In the genomic region with DNA sequence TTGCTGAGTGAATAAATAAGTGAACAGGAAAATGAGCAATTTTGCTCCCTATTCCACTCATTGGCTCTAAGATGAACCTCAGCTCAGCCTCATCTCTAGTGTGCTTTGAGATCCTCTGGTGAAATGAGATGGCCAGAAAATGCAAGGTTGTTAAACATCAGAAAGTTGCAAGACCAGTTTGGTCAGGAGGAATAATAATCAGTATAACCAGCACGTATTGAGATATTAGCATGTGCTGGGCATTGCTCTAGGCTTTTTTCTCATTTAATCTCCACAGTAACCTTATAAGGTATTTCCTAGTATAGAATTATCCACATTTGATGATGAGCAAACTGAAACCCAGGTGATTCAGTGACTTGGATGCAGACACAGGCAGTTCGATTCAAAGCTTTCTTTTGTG, we compare ENCODE assay signal across 18 cellular contexts.
"Had no signal": no experiment of that assay in that cellular context is flagged by ENCODE, and none has a peak within 500 bp of the region (broad histone marks: within the 10 kb centered on the region; RNA-seq: fewer than 3 reads in every experiment).

No MANE protein-coding gene starts in this region.

- H3K4me3 Mint-ChIP-seq: activated CD8-positive, alpha-beta T cell treated with anti-CD3 and anti-CD28 coated beads, Interleukin-2, amount 10 ng/mL, durations not matched to agents 7 days and 5 days; immature natural killer cell; natural killer cell; stimulated activated naive CD8-positive, alpha-beta T cell treated with anti-CD3 and anti-CD28 coated beads, Interleukin-15, amount 100 ng/mL, for 72 hours had no signal

- H3K36me3 ChIP-seq: adrenal gland, ovary, right lobe of liver had no signal

- H3K36me3 Mint-ChIP-seq: activated naive CD4-positive, alpha-beta T cell treated with anti-CD3 and anti-CD28 coated beads, Interleukin-2, amount 50 U/mL, for 72 hours; immature natural killer cell; natural killer cell had no signal

- H3K27ac ChIP-seq: adrenal gland, ovary, right lobe of liver had no signal

- H3K4me1 ChIP-seq: adrenal gland, right lobe of liver had no signal

- H3K4me3 ChIP-seq: adrenal gland, ovary, right lobe of liver had no signal

- H3K27me3 Mint-ChIP-seq: stimulated activated naive CD8-positive, alpha-beta T cell treated with anti-CD3 and anti-CD28 coated beads, Interleukin-15, amount 100 ng/mL, for 72 hours had no signal

- ATAC-seq: activated CD8-positive, alpha-beta T cell treated with anti-CD3 and anti-CD28 coated beads, Interleukin-2, amount 10 ng/mL, durations not matched to agents 7 days and 5 days; activated naive CD4-positive, alpha-beta T cell treated with anti-CD3 and anti-CD28 coated beads, Interleukin-2, amount 50 U/mL, for 72 hours; natural killer cell; right lobe of liver; stimulated activated naive CD8-positive, alpha-beta T cell treated with anti-CD3 and anti-CD28 coated beads, Interleukin-15, amount 100 ng/mL, for 72 hours had no signal

- H3K27ac Mint-ChIP-seq: activated CD8-positive, alpha-beta T cell treated with anti-CD3 and anti-CD28 coated beads, Interleukin-2, amount 10 ng/mL, durations not matched to agents 7 days and 5 days; activated naive CD4-positive, alpha-beta T cell treated with anti-CD3 and anti-CD28 coated beads, Interleukin-2, amount 50 U/mL, for 72 hours; immature natural killer cell; natural killer cell had no signal

- H3K27me3 ChIP-seq: ovary, right lobe of liver had no signal

- H3K4me1 Mint-ChIP-seq: immature natural killer cell; natural killer cell; stimulated activated naive CD8-positive, alpha-beta T cell treated with anti-CD3 and anti-CD28 coated beads, Interleukin-15, amount 100 ng/mL, for 72 hours had no signal

- DNase-seq: activated CD4-positive, alpha-beta T cell treated with anti-CD3 and anti-CD28 coated beads for 48 hours; activated CD4-positive, CD25-positive, alpha-beta regulatory T cell; activated CD8-positive, alpha-beta T cell treated with anti-CD3 and anti-CD28 coated beads, Interleukin-2, amount 10 ng/mL, durations not matched to agents 7 days and 5 days; activated effector memory CD4-positive, alpha-beta T cell treated with anti-CD3 and anti-CD28 coated beads, Interleukin-2, amount 50 U/mL, for 16 hours; activated T-cell treated with anti-CD3 and anti-CD28 coated beads, Interleukin-2, amount 50 U/mL, for 48 hours; adrenal gland; dermis blood vessel endothelial cell; effector memory CD4-positive, alpha-beta T cell; immature natural killer cell; mesendoderm; natural killer cell; ovary; right lobe of liver; small intestine; stimulated activated CD4-positive, alpha-beta T cell treated with anti-CD3 and anti-CD28 coated beads, Interleukin-4, amount 100 ng/mL, for 1 hour; stimulated activated naive CD8-positive, alpha-beta T cell treated with anti-CD3 and anti-CD28 coated beads, Interleukin-15, amount 100 ng/mL, for 72 hours; T-helper 9 cell had no signal

- H3K9me3 Mint-ChIP-seq: activated naive CD4-positive, alpha-beta T cell treated with anti-CD3 and anti-CD28 coated beads, Interleukin-2, amount 50 U/mL, for 72 hours; natural killer cell; stimulated activated naive CD8-positive, alpha-beta T cell treated with anti-CD3 and anti-CD28 coated beads, Interleukin-15, amount 100 ng/mL, for 72 hours had no signal
